Comparison of ENCODE assay signal across 9 cellular contexts in the genomic region with DNA sequence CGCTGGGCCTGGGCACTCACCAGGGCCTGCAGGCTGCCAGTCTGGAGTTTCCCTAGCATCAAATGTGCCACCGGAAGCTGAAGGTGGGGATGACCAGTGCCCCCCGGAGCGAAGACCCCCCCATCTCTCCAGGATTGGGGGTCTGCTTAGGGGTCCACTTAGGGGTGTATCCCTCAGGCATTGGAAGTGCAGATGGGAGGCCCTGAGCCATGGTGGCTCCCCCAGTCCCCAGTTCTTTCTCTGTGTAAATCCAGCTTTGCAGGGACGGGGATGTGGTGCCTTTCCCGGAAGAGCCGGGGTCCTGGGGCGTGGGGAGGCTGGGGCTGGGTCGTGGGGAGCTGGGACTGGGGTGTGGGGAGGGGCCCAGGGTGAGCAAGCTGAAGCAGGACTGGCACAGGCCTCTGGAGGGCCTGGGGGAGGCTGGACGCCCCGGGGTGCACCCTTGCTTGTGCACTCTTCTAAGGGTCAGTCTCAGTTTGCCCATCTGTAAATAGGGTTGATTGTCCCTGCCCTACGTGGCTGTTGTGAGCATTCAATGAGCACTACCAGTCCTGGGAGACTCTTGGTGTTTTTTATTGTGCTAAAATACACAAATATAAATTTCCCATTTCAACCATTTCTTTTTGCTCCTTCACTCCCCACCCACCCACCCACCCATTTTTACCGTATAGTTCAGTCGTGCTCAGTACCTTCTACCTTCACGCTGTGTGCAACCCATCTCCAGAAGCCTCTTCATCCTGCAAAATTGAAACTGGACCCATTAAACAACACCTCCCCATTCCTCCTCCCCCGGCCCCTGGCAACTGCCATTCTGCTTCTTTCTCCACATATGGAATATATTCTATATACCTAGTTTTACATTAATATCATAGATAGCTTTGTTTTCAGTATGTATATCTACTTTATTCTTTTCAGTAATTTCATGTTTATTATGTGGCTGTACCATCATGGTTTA. TPM values are rescaled to one million over a fixed set of nuclear protein-coding genes. Genes with fewer than 3 reads are reported as not detected.
DNase-seq lines count a peak whose midpoint lies in the region; ATAC-seq and TF ChIP-seq lines count a peak whose summit lies in the region.
"Had no signal": no experiment of that assay in that cellular context is flagged by ENCODE, and none has a peak within 500 bp of the region (broad histone marks: within the 10 kb centered on the region; RNA-seq: fewer than 3 reads in every experiment).

No MANE protein-coding gene starts in this region.

- H3K9me3 ChIP-seq in iPS DF 6.9 (ENCODE audit: control insufficient read depth, insufficient read depth, low read length), result no peaks in the 10 kb centered on the region

- 100% methylated on average over 1 of the region's 16 CpGs for WGBS in iPS DF 6.9 (ENCODE audit: insufficient coverage, insufficient read length)

- H3K4me3 ChIP-seq in GM12865 (ENCODE audit: low read depth, low read length), result peak overlapping the region; percentile 57
- H3K4me3 ChIP-seq in iPS DF 6.9 (ENCODE audit: low read length), result peak overlapping the region; percentile 62; the same call in 1 of the 2 replicates
- H3K4me3 ChIP-seq in retinal pigment epithelial cell (ENCODE audit: low read length), result peak overlapping the region; percentile 55

- H3K36me3 Mint-ChIP-seq in WTC11, result no peaks in the 10 kb centered on the region

- no peak overlapping the region for H3K27ac Mint-ChIP-seq in WTC11

- no peaks in the 10 kb centered on the region for H3K36me3 ChIP-seq in iPS DF 6.9 (ENCODE audit: control insufficient read depth, insufficient read depth, low read length)

- peaks cover 2% of the 10 kb centered on the region; the same call in 1 of the 2 replicates for H3K4me1 ChIP-seq in iPS DF 6.9 (ENCODE audit: control insufficient read depth, insufficient read depth, low read length)
- H3K4me1 ChIP-seq: foreskin keratinocyte had no signal

- peaks cover 32% of the 10 kb centered on the region for H3K27me3 Mint-ChIP-seq in WTC11 (ENCODE audit: low read depth)

- CTCF ChIA-PET in WTC11 (lab: Charles Lee), result interaction anchor here (0.7 to 1.7 kb wide), 4 partner anchors 8 to 480 kb away, joined by 3 to 6 read pairs (median 4); no protein-coding TSS in a partner anchor

- H3K4me3 Mint-ChIP-seq in WTC11, result peak overlapping the region; percentile 62

- DNase-seq in GM12865 (ENCODE audit: low read depth) (no peak), WTC11 (ENCODE audit: low spot score) (no peak), iPS DF 6.9 (ENCODE audit: low read depth, low spot score) (no peak), retinal pigment epithelial cell (ENCODE audit: low read depth) (no peak), occipital lobe (lab: John Stamatoyannopoulos, UW) (no peak), T-helper 9 cell (no peak)
- DNase-seq in activated CD4-positive, alpha-beta T cell treated with anti-CD3 and anti-CD28 coated beads, Interleukin-2, amount 50 U/mL, for 48 hours, result no peak
- no peak for DNase-seq in stimulated activated CD4-positive, alpha-beta T cell treated with anti-CD3 and anti-CD28 coated beads, Interleukin-4, amount 100 ng/mL, for 1 hour
- DNase-seq: foreskin keratinocyte had no signal

- no peaks in the 10 kb centered on the region for H3K9me3 Mint-ChIP-seq in WTC11

- ATAC-seq in WTC11, result no peak

- peaks cover 4% of the 10 kb centered on the region; the same call in 1 of the 2 replicates for H3K27me3 ChIP-seq in iPS DF 6.9 (ENCODE audit: control insufficient read depth, insufficient read depth, low read length)

- H3K4me1 Mint-ChIP-seq in WTC11, result peaks cover 5% of the 10 kb centered on the region; the same call in 1 of the 2 replicates

- no peak for TF ChIP-seq CTCF in GM12865 (IDR thresholded peaks at IDR 0.05; ENCODE audit: insufficient read depth, low read depth, low read length, missing control alignments)
- no peak for TF ChIP-seq CTCF in WTC11 (IDR thresholded peaks at IDR 0.05)
- no peak for TF ChIP-seq CTCF in retinal pigment epithelial cell (conservative IDR thresholded peaks at IDR 0.05; ENCODE audit: low read depth, low read length)

- POLR2A ChIA-PET in WTC11 (lab: Charles Lee), result no interaction called here

- no peak overlapping the region for H3K27ac ChIP-seq in iPS DF 6.9 (ENCODE audit: low read length)
- H3K27ac ChIP-seq: foreskin keratinocyte had no signal

TF ChIP-seq in WTC11, 78 proteins besides CTCF, POLR2A, EP300 and RAD21:
- TF ChIP-seq, protein P1, sequence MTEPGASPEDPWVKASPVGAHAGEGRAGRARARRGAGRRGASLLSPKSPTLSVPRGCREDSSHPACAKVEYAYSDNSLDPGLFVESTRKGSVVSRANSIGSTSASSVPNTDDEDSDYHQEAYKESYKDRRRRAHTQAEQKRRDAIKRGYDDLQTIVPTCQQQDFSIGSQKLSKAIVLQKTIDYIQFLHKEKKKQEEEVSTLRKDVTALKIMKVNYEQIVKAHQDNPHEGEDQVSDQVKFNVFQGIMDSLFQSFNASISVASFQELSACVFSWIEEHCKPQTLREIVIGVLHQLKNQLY (CRISPR knock-in tag; IDR thresholded peaks at IDR 0.05), result no peak
- no peak for TF ChIP-seq GABPB1 (CRISPR knock-in tag; IDR thresholded peaks at IDR 0.05)
- TF ChIP-seq TEAD4 (CRISPR knock-in tag; IDR thresholded peaks at IDR 0.05), result no peak
- no peak for TF ChIP-seq OVOL2 (CRISPR knock-in tag; IDR thresholded peaks at IDR 0.05; ENCODE audit: borderline replicate concordance)
- 0 out of 2 replicates have a peak, but pooled peaks have one; percentile 40 for TF ChIP-seq FOXP1 (CRISPR knock-in tag; IDR thresholded peaks at IDR 0.05; ENCODE audit: borderline replicate concordance)
- TF ChIP-seq NFATC4 (CRISPR knock-in tag; IDR thresholded peaks at IDR 0.05), result no peak
- TF ChIP-seq MYBL2 (CRISPR knock-in tag; IDR thresholded peaks at IDR 0.05), result no peak
- TF ChIP-seq GTF2I (CRISPR knock-in tag; conservative IDR thresholded peaks at IDR 0.05), result peak; percentile 72; the same call in 1 of the 2 replicates
- TF ChIP-seq CBFB (CRISPR knock-in tag; IDR thresholded peaks at IDR 0.05; ENCODE audit: low read depth), result no peak
- 0 out of 2 replicates have a peak, but pooled peaks have one; percentile 11 for TF ChIP-seq ZNF263 (CRISPR knock-in tag; IDR thresholded peaks at IDR 0.05; ENCODE audit: low read depth)
- no peak for TF ChIP-seq ZNF232 (CRISPR knock-in tag; IDR thresholded peaks at IDR 0.05)

RNA-seq across cellular contexts. Expression of a gene that starts 7.7 kb away (rescaled TPM):
- total RNA-seq in WTC11 (2021), result 6.3 to 7.9 TPM (median 7.7 TPM) in 3 replicates
- total RNA-seq in occipital lobe, result 1.9 TPM

RNA-seq across cellular contexts. Expression of a gene that starts 12.5 kb away (rescaled TPM):
- total RNA-seq in WTC11 (2021) (not detected in 3 replicates), occipital lobe (4.8 TPM)
- total RNA-seq: foreskin keratinocyte had no signal

RNA-seq across cellular contexts. Expression of a gene that starts 26.8 kb away (rescaled TPM):
- total RNA-seq in WTC11 (2021), result 0.32 TPM in 1 of 3 replicates, not detected in the others
- 17.3 TPM for total RNA-seq in occipital lobe
- total RNA-seq: foreskin keratinocyte had no signal
